Comparison of ENCODE assay signal across 15 cellular contexts in genomic region chr13:46374710-46375109, GRCh38. TPM values are rescaled to one million over a fixed set of nuclear protein-coding genes. Genes with fewer than 3 reads are reported as not detected.
A peak's percentile ranks its signal among the peaks of the same experiment; 100 is the strongest.
DNase-seq lines count a peak whose midpoint lies in the region; ATAC-seq, FAIRE-seq and TF ChIP-seq lines count a peak whose summit lies in the region.
"Had no signal": no experiment of that assay in that cellular context is flagged by ENCODE, and none has a peak within 500 bp of the region (broad histone marks: within the 10 kb centered on the region; RNA-seq: fewer than 3 reads in every experiment).

No MANE protein-coding gene starts in this region.

- no peak overlapping the region for H2AFZ ChIP-seq in K562 (ENCODE audit: low read depth, low read length)

- WGBS in K562 (ENCODE audit: insufficient coverage, low coverage, missing lambda C conversion rate), result 5% methylated on average over 2 of the region's 2 CpGs

- no peak overlapping the region for H3K4me3 ChIP-seq in K562

- H3K9me3 Mint-ChIP-seq in stimulated activated memory B cell treated with anti-CD40 and anti-IgM and Interleukin-4, amounts not matched to agents 10 μg/mL and 1 μg/mL and 100 μg/mL, for 72 hours, result no peaks in the 10 kb centered on the region
- H3K9me3 Mint-ChIP-seq: CD8-positive, alpha-beta memory T cell; natural killer cell had no signal

- CTCF ChIA-PET in K562 (lab: Yijun Ruan, JAX; ENCODE audit: low intra/inter-chr PET ratio), result no interaction called here

- H3K4me2 ChIP-seq in K562 (ENCODE audit: insufficient read depth, low read length), result no peak overlapping the region

- H3K27ac ChIP-seq in K562 (ENCODE audit: extremely low read depth, low read depth, low read length), result no peak overlapping the region

- H3K36me3 Mint-ChIP-seq in stimulated activated memory B cell treated with anti-CD40 and anti-IgM and Interleukin-4, amounts not matched to agents 10 μg/mL and 1 μg/mL and 100 μg/mL, for 72 hours, result peaks cover 71% of the 10 kb centered on the region
- H3K36me3 Mint-ChIP-seq: CD8-positive, alpha-beta memory T cell; natural killer cell had no signal

- no peak for TF ChIP-seq RAD21 in K562 (CRISPR knock-in tag; conservative IDR thresholded peaks at IDR 0.05 in 1 of 2, IDR thresholded peaks at IDR 0.05 in 1 of 2)

- H3K27ac Mint-ChIP-seq in stimulated activated memory B cell treated with anti-CD40 and anti-IgM and Interleukin-4, amounts not matched to agents 10 μg/mL and 1 μg/mL and 100 μg/mL, for 72 hours, result peak overlapping the region; percentile 86
- H3K27ac Mint-ChIP-seq: CD8-positive, alpha-beta memory T cell; natural killer cell had no signal

- peaks cover 2 to 8% of the 10 kb centered on the region in 2 experiments; a peak in 3 of 5 replicates for H3K27me3 ChIP-seq in K562 (ENCODE audit: control insufficient read depth in 2 of 2, insufficient read depth in 2 of 2, low read length in 2 of 2)

- DNase-seq in NOMO-1 treated with dmso at 0.1 percent for 144 hours (lab: John Stamatoyannopoulos, UW; ENCODE audit: unreplicated experiment), result peak; percentile 89
- peak in 2 of 4 experiments; percentile 10 to 21 for DNase-seq in K562 (ENCODE audit: extremely low read depth in 1 of 4, low spot score in 3 of 4)
- DNase-seq in NCI-H2029 (lab: John Stamatoyannopoulos, UW), result no peak
- DNase-seq in G401 (ENCODE audit: low spot score), result no peak
- DNase-seq: activated naive CD4-positive, alpha-beta T cell treated with anti-CD3 and anti-CD28 coated beads, Interleukin-2, amount 50 U/mL, for 16 hours; CD8-positive, alpha-beta memory T cell; natural killer cell; NCI-H1105; NCI-H345; stimulated activated CD4-positive, alpha-beta T cell treated with anti-CD3 and anti-CD28 coated beads, Interleukin-4, amount 100 ng/mL, for 4 hours; stimulated activated naive CD4-positive, alpha-beta T cell had no signal

- no peaks in the 10 kb centered on the region for H3K79me2 ChIP-seq in K562 (ENCODE audit: control insufficient read depth, insufficient read depth, low read length)

- no peak for TF ChIP-seq CTCF in K562 (IDR thresholded peaks at IDR 0.05 in 2 of 3, conservative IDR thresholded peaks at IDR 0.05 in 1 of 3; ENCODE audit: insufficient read depth in 2 of 3, low read depth in 1 of 3, low read length in 3 of 3)

- no peak for TF ChIP-seq POLR2A in K562 (conservative IDR thresholded peaks at IDR 0.05)

- H3K4me1 ChIP-seq in K562 (replicated peaks in 1 of 2; ENCODE audit: control insufficient read depth in 2 of 2, insufficient read depth in 2 of 2, low read length in 2 of 2), result no peaks in the 10 kb centered on the region; a peak in 2 of 5 replicates

- POLR2A ChIA-PET in K562 (lab: Yijun Ruan, JAX), result no interaction called here

- no peaks in the 10 kb centered on the region for H3K36me3 ChIP-seq in K562 (ENCODE audit: control insufficient read depth, insufficient read depth, low read length)

- in situ Hi-C loops in K562 (cut with MboI), result no loop called here
- in situ Hi-C loops in G401 (cut with HindIII; ENCODE audit: low sequenced_read_pairs), result no loop called here

- FAIRE-seq in K562 (lab: Jason Lieb, UNC), result no peak
- FAIRE-seq: HTR-8/SVneo had no signal

- no TSS peak for BruUV-seq in K562 (replicated peaks; lab: Mats Ljungman, UMichigan)

- H4K20me1 ChIP-seq in K562 (replicated peaks; ENCODE audit: control insufficient read depth, insufficient read depth, low read length), result no peaks in the 10 kb centered on the region

- no peak overlapping the region for H3K9ac ChIP-seq in K562 (ENCODE audit: insufficient read depth in 1 of 2, low read depth in 2 of 2, low read length in 2 of 2)

- intact Hi-C loops in K562 (cut with micrococcal nuclease), result no loop called here

- H3K4me1 Mint-ChIP-seq in stimulated activated memory B cell treated with anti-CD40 and anti-IgM and Interleukin-4, amounts not matched to agents 10 μg/mL and 1 μg/mL and 100 μg/mL, for 72 hours, result peaks cover 92% of the 10 kb centered on the region
- H3K4me1 Mint-ChIP-seq: CD8-positive, alpha-beta memory T cell; natural killer cell had no signal

- H3K9me3 ChIP-seq in K562 (replicated peaks; ENCODE audit: control insufficient read depth, insufficient read depth, low read depth, low read length), result no peaks in the 10 kb centered on the region

- ATAC-seq in GM18868 (IDR thresholded peaks at IDR 0.05; ENCODE audit: unreplicated experiment) (peak; percentile 40), K562 (peak; percentile 72), GM19463 (IDR thresholded peaks at IDR 0.05; ENCODE audit: unreplicated experiment) (no peak)
- ATAC-seq in stimulated activated memory B cell treated with anti-CD40 and anti-IgM and Interleukin-4, amounts not matched to agents 10 μg/mL and 1 μg/mL and 100 μg/mL, for 72 hours, result peak; percentile 84

- TF ChIP-seq EP300 in K562 (IDR thresholded peaks at IDR 0.05; ENCODE audit: low read length), result peak; percentile 47

- H3K9me1 ChIP-seq in K562 (ENCODE audit: control insufficient read depth, insufficient read depth, low read length), result no peaks in the 10 kb centered on the region

- H3K4me3 Mint-ChIP-seq in stimulated activated memory B cell treated with anti-CD40 and anti-IgM and Interleukin-4, amounts not matched to agents 10 μg/mL and 1 μg/mL and 100 μg/mL, for 72 hours, result peak overlapping the region; percentile 69
- H3K4me3 Mint-ChIP-seq: CD8-positive, alpha-beta memory T cell; natural killer cell had no signal

- H3K27me3 Mint-ChIP-seq in stimulated activated memory B cell treated with anti-CD40 and anti-IgM and Interleukin-4, amounts not matched to agents 10 μg/mL and 1 μg/mL and 100 μg/mL, for 72 hours, result no peaks in the 10 kb centered on the region

TF ChIP-seq in K562, 482 proteins besides CTCF, POLR2A, EP300 and RAD21 (continues in another document):
- TF ChIP-seq ADNP (tag; IDR thresholded peaks at IDR 0.05) (no peak), CTBP1 (IDR thresholded peaks at IDR 0.05; ENCODE audit: borderline replicate concordance) (peak; percentile 79), HSF4 (CRISPR knock-in tag; IDR thresholded peaks at IDR 0.05; ENCODE audit: borderline replicate concordance) (no peak), PHF21A (IDR thresholded peaks at IDR 0.05; ENCODE audit: borderline replicate concordance, low read depth) (no peak), HCFC1 (IDR thresholded peaks at IDR 0.05; ENCODE audit: low read depth, low read length) (no peak), RCOR1 (IDR thresholded peaks at IDR 0.05; ENCODE audit: borderline replicate concordance in 1 of 2, low read depth in 2 of 2, low read length in 2 of 2) (peak in 1 of 2 experiments; percentile 43; a peak in 1 of 4 replicates), ZKSCAN1 (IDR thresholded peaks at IDR 0.05; ENCODE audit: low read depth, low read length) (no peak), RNF2 (IDR thresholded peaks at IDR 0.05) (no peak), ZNF232 (CRISPR knock-in tag; IDR thresholded peaks at IDR 0.05) (no peak), FOXA3 (CRISPR knock-in tag; conservative IDR thresholded peaks at IDR 0.05 in 1 of 2, IDR thresholded peaks at IDR 0.05 in 1 of 2) (no peak), FOSL1 (tag; conservative IDR thresholded peaks at IDR 0.05) (0 out of 2 replicates have a peak, but pooled peaks have one; percentile 16), HDAC6 (IDR thresholded peaks at IDR 0.05; ENCODE audit: low read depth, low read length) (no peak), ZNF212 (CRISPR knock-in tag; IDR thresholded peaks at IDR 0.05) (no peak), TAL1 (IDR thresholded peaks at IDR 0.05) (peak; percentile 45), GABPB2 (CRISPR knock-in tag; conservative IDR thresholded peaks at IDR 0.05) (no peak), THRA (IDR thresholded peaks at IDR 0.05) (no peak), POLR3G (IDR thresholded peaks at IDR 0.05; ENCODE audit: extremely low read depth, insufficient read length, insufficient replicate concordance) (no peak), CBFA2T3 (IDR thresholded peaks at IDR 0.05) (peak; percentile 54), MIER1 (IDR thresholded peaks at IDR 0.05; ENCODE audit: low read depth) (no peak), ZFX (CRISPR knock-in tag; IDR thresholded peaks at IDR 0.05) (no peak), RUNX1 (IDR thresholded peaks at IDR 0.05; ENCODE audit: low read depth) (no peak), OTX1 (CRISPR knock-in tag; IDR thresholded peaks at IDR 0.05) (no peak)

RNA-seq across cellular contexts. Expression of gene RUBCNL, which starts 12.3 kb away (rescaled TPM):
- total RNA-seq in K562 (2011; cell fraction: chromatin; rRNA removed; ENCODE audit: low replicate concordance), result not detected in 2 replicates
- total RNA-seq in K562 (2011; cell fraction: nucleolus; rRNA removed), result not detected in 2 replicates
- not detected in 2 replicates for total RNA-seq in K562 (2011; cell fraction: nucleoplasm; rRNA removed)
- total RNA-seq in K562 (2014; rRNA removed) (0.20 TPM in 1 of 2 replicates, not detected in the other), K562 (2014; rRNA removed; fragmentation: Illumina TruSeq; extraction: Trizol) (0.04 and 0.16 TPM in 2 replicates), K562 (2015; rRNA removed; fragmentation: Illumina TruSeq; extraction: Trizol) (0.25 and 0.26 TPM in 2 replicates), K562 (2021) (0.35 and 0.45 TPM in 2 replicates)
- polyA plus RNA-seq in K562 (2011; rRNA removed) (not detected in 2 replicates), K562 (2014; fragmentation: Illumina TruSeq; extraction: Trizol) (0.08 and 0.15 TPM in 2 replicates), K562 (2014; fragmentation: Nextera tagmentation; extraction: Ambion mirVana) (under 1 TPM; 0.08 TPM), K562 (2014; rRNA removed) (0.18 TPM in 1 of 2 replicates, not detected in the other)
- polyA plus RNA-seq in K562 (2011; cell fraction: cytosol; rRNA removed), result not detected in 2 replicates
- not detected in 2 replicates for polyA plus RNA-seq in K562 (2011; cell fraction: nucleus; rRNA removed)
- polyA plus RNA-seq in K562 (2012), result 0.10 and 0.78 TPM in 2 replicates
- polyA minus RNA-seq in K562 (2011; rRNA and poly(A)+ RNA removed), result not detected in 2 replicates
- polyA minus RNA-seq in K562 (2011; cell fraction: cytosol; rRNA and poly(A)+ RNA removed), result not detected in 2 replicates
- not detected in 2 replicates for polyA minus RNA-seq in K562 (2011; cell fraction: nucleus; rRNA and poly(A)+ RNA removed)
- not detected in 2 replicates for total RNA-seq in G401 (2014; rRNA removed; shearing (Covaris generic))
- total RNA-seq: CD8-positive, alpha-beta memory T cell had no signal
- polyA plus RNA-seq: CD8-positive, alpha-beta memory T cell had no signal
